ENCODE assay signal across 32 cellular contexts in the genomic region with DNA sequence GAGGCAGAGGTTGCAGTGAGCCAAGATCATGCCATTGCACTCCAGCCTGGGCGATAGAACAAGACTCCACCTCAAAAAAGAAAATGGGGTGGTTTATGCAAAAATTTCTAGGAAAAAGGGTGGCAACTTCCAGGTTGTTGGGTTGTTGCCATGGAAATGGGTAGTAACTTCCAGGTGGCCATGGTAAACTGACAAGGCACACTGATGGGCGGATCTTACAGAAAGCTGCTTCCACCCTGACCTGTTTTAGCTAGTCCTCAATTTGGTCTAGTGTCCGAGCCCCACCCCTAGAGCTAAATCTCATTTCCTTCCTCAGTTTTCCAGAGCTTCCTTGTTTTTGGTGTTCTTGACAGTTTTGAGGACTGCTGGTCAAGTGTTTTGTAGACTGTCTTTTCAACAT. TPM values are rescaled to one million over a fixed set of nuclear protein-coding genes. Genes with fewer than 3 reads are reported as not detected.
"Had no signal": no experiment of that assay in that cellular context is flagged by ENCODE, and none has a peak within 500 bp of the region (broad histone marks: within the 10 kb centered on the region; RNA-seq: fewer than 3 reads in every experiment).

No MANE protein-coding gene starts in this region.

- H3K36me3 ChIP-seq: ascending aorta, breast epithelium, cardiac muscle cell, colonic mucosa, gastrocnemius medialis, heart left ventricle had no signal

- DNase-seq: activated CD4-positive, alpha-beta memory T cell treated with anti-CD3 and anti-CD28 coated beads for 36 hours; activated CD4-positive, alpha-beta T cell treated with anti-CD3 and anti-CD28 coated beads for 36 hours; activated CD4-positive, alpha-beta T cell treated with anti-CD3 and anti-CD28 coated beads, Interleukin-2, amount 10 ng/mL, durations not matched to agents 24 days and 14 days; activated CD4-positive, CD25-positive, alpha-beta regulatory T cell; activated CD4-positive, CD25-positive, alpha-beta regulatory T cell treated with anti-CD3 and anti-CD28 coated beads, Interleukin-2, amount 50 U/mL, for 72 hours; activated CD8-positive, alpha-beta memory T cell treated with anti-CD3 and anti-CD28 coated beads, Interleukin-2, amount 10 ng/mL, durations not matched to agents 7 days and 5 days; activated CD8-positive, alpha-beta memory T cell treated with anti-CD3 and anti-CD28 coated beads, Interleukin-2, amount 50 U/mL, for 4 hours; activated CD8-positive, alpha-beta T cell treated with anti-CD3 and anti-CD28 coated beads, Interleukin-2, amount 10 ng/mL, durations not matched to agents 7 days and 5 days; activated gamma-delta T cell; activated naive CD4-positive, alpha-beta T cell; activated naive CD4-positive, alpha-beta T cell treated with anti-CD3 and anti-CD28 coated beads, Interleukin-2, amount 10 ng/mL, durations not matched to agents 7 days and 5 days; activated naive CD8-positive, alpha-beta T cell treated with anti-CD3 and anti-CD28 coated beads, Interleukin-2, amount 10 ng/mL, durations not matched to agents 7 days and 5 days; activated T-cell treated with anti-CD3 and anti-CD28 coated beads, Interleukin-2, amount 50 U/mL, for 1 hour; activated T-cell treated with anti-CD3 and anti-CD28 coated beads, Interleukin-2, amount 50 U/mL, for 72 hours; central memory CD4-positive, alpha-beta T cell; cerebellar nuclear complex; colonic mucosa; effector CD8-positive, alpha-beta T cell; foreskin keratinocyte; gastrocnemius medialis; glutamatergic neuron; heart left ventricle; T-helper 2 cell had no signal

- H3K4me3 Mint-ChIP-seq: activated CD4-positive, alpha-beta memory T cell treated with anti-CD3 and anti-CD28 coated beads for 36 hours; activated CD4-positive, alpha-beta T cell treated with anti-CD3 and anti-CD28 coated beads for 36 hours; activated CD4-positive, alpha-beta T cell treated with anti-CD3 and anti-CD28 coated beads, Interleukin-2, amount 10 ng/mL, durations not matched to agents 24 days and 14 days; activated CD8-positive, alpha-beta memory T cell treated with anti-CD3 and anti-CD28 coated beads, Interleukin-2, amount 10 ng/mL, durations not matched to agents 7 days and 5 days; activated CD8-positive, alpha-beta T cell treated with anti-CD3 and anti-CD28 coated beads, Interleukin-2, amount 10 ng/mL, durations not matched to agents 7 days and 5 days; activated naive CD4-positive, alpha-beta T cell treated with anti-CD3 and anti-CD28 coated beads, Interleukin-2, amount 10 ng/mL, durations not matched to agents 7 days and 5 days; activated naive CD8-positive, alpha-beta T cell treated with anti-CD3 and anti-CD28 coated beads, Interleukin-2, amount 10 ng/mL, durations not matched to agents 7 days and 5 days; activated T-cell treated with anti-CD3 and anti-CD28 coated beads, Interleukin-2, amount 50 U/mL, for 72 hours; brain had no signal

- H3K9me3 ChIP-seq: ascending aorta, breast epithelium, colonic mucosa, gastrocnemius medialis had no signal

- H3K4me1 ChIP-seq: ascending aorta, breast epithelium, colonic mucosa, foreskin keratinocyte, gastrocnemius medialis, heart left ventricle had no signal

- H3K27ac Mint-ChIP-seq: activated CD4-positive, alpha-beta memory T cell treated with anti-CD3 and anti-CD28 coated beads for 36 hours; activated CD4-positive, alpha-beta T cell treated with anti-CD3 and anti-CD28 coated beads for 36 hours; activated CD4-positive, alpha-beta T cell treated with anti-CD3 and anti-CD28 coated beads, Interleukin-2, amount 10 ng/mL, durations not matched to agents 24 days and 14 days; activated CD8-positive, alpha-beta memory T cell treated with anti-CD3 and anti-CD28 coated beads, Interleukin-2, amount 10 ng/mL, durations not matched to agents 7 days and 5 days; activated CD8-positive, alpha-beta T cell treated with anti-CD3 and anti-CD28 coated beads, Interleukin-2, amount 10 ng/mL, durations not matched to agents 7 days and 5 days; activated naive CD4-positive, alpha-beta T cell treated with anti-CD3 and anti-CD28 coated beads, Interleukin-2, amount 10 ng/mL, durations not matched to agents 7 days and 5 days; activated naive CD4-positive, alpha-beta T cell treated with anti-CD3 and anti-CD28 coated beads, Interleukin-2, amount 50 U/mL, for 72 hours; activated naive CD8-positive, alpha-beta T cell treated with anti-CD3 and anti-CD28 coated beads, Interleukin-2, amount 10 ng/mL, durations not matched to agents 7 days and 5 days; activated T-cell treated with anti-CD3 and anti-CD28 coated beads, Interleukin-2, amount 50 U/mL, for 72 hours; brain had no signal

- H3K36me3 Mint-ChIP-seq: activated CD4-positive, alpha-beta memory T cell treated with anti-CD3 and anti-CD28 coated beads for 36 hours; activated CD8-positive, alpha-beta memory T cell treated with anti-CD3 and anti-CD28 coated beads, Interleukin-2, amount 10 ng/mL, durations not matched to agents 7 days and 5 days; activated naive CD4-positive, alpha-beta T cell treated with anti-CD3 and anti-CD28 coated beads, Interleukin-2, amount 10 ng/mL, durations not matched to agents 7 days and 5 days; activated naive CD4-positive, alpha-beta T cell treated with anti-CD3 and anti-CD28 coated beads, Interleukin-2, amount 50 U/mL, for 72 hours; activated naive CD8-positive, alpha-beta T cell treated with anti-CD3 and anti-CD28 coated beads, Interleukin-2, amount 10 ng/mL, durations not matched to agents 7 days and 5 days; brain had no signal

- H3K27ac ChIP-seq: ascending aorta, breast epithelium, cardiac muscle cell, colonic mucosa, foreskin keratinocyte, gastrocnemius medialis, heart left ventricle had no signal

- H3K4me3 ChIP-seq: ascending aorta, breast epithelium, cardiac muscle cell, colonic mucosa, gastrocnemius medialis, heart left ventricle had no signal

- H3K27me3 ChIP-seq: ascending aorta, cardiac muscle cell, colonic mucosa, foreskin keratinocyte had no signal

- H3K9me3 Mint-ChIP-seq: activated CD4-positive, alpha-beta T cell treated with anti-CD3 and anti-CD28 coated beads, Interleukin-2, amount 10 ng/mL, durations not matched to agents 24 days and 14 days; activated naive CD4-positive, alpha-beta T cell treated with anti-CD3 and anti-CD28 coated beads, Interleukin-2, amount 10 ng/mL, durations not matched to agents 7 days and 5 days; activated naive CD8-positive, alpha-beta T cell treated with anti-CD3 and anti-CD28 coated beads, Interleukin-2, amount 10 ng/mL, durations not matched to agents 7 days and 5 days had no signal

- ATAC-seq: activated CD4-positive, alpha-beta T cell treated with anti-CD3 and anti-CD28 coated beads for 36 hours; activated CD8-positive, alpha-beta memory T cell treated with anti-CD3 and anti-CD28 coated beads, Interleukin-2, amount 10 ng/mL, durations not matched to agents 7 days and 5 days; activated CD8-positive, alpha-beta T cell treated with anti-CD3 and anti-CD28 coated beads, Interleukin-2, amount 10 ng/mL, durations not matched to agents 7 days and 5 days; activated naive CD4-positive, alpha-beta T cell treated with anti-CD3 and anti-CD28 coated beads, Interleukin-2, amount 50 U/mL, for 72 hours; activated T-cell treated with anti-CD3 and anti-CD28 coated beads, Interleukin-2, amount 50 U/mL, for 72 hours; esophagus mucosa; foreskin keratinocyte; gastrocnemius medialis; heart left ventricle had no signal

- H3K4me1 Mint-ChIP-seq: activated CD4-positive, alpha-beta T cell treated with anti-CD3 and anti-CD28 coated beads for 36 hours; activated CD4-positive, alpha-beta T cell treated with anti-CD3 and anti-CD28 coated beads, Interleukin-2, amount 10 ng/mL, durations not matched to agents 24 days and 14 days; brain had no signal

RNA-seq across cellular contexts. Expression of gene KLHDC7A, which starts 13.6 kb away (rescaled TPM):
- total RNA-seq: activated CD4-positive, alpha-beta memory T cell treated with anti-CD3 and anti-CD28 coated beads for 36 hours; activated CD4-positive, alpha-beta T cell treated with anti-CD3 and anti-CD28 coated beads for 36 hours; activated CD4-positive, alpha-beta T cell treated with anti-CD3 and anti-CD28 coated beads, Interleukin-2, amount 10 ng/mL, durations not matched to agents 24 days and 14 days; activated CD8-positive, alpha-beta memory T cell treated with anti-CD3 and anti-CD28 coated beads for 36 hours; activated CD8-positive, alpha-beta memory T cell treated with anti-CD3 and anti-CD28 coated beads, Interleukin-2, amount 10 ng/mL, durations not matched to agents 7 days and 5 days; activated CD8-positive, alpha-beta T cell treated with anti-CD3 and anti-CD28 coated beads, Interleukin-2, amount 10 ng/mL, durations not matched to agents 7 days and 5 days; activated naive CD4-positive, alpha-beta T cell treated with anti-CD3 and anti-CD28 coated beads, Interleukin-2, amount 50 U/mL, for 72 hours; activated naive CD8-positive, alpha-beta T cell treated with anti-CD3 and anti-CD28 coated beads, Interleukin-2, amount 10 ng/mL, durations not matched to agents 7 days and 5 days; activated T-cell treated with anti-CD3 and anti-CD28 coated beads, Interleukin-2, amount 50 U/mL, for 72 hours; ascending aorta; cardiac muscle cell; dermis microvascular lymphatic vessel endothelial cell; foreskin keratinocyte; T-helper 1 cell treated with Interleukin-12 subunit alpha and Interleukin-12 subunit beta and Interleukin-4 antibody, amounts not matched to agents 30 ng/mL and 1 ng/mL, for 36 hours had no signal
- polyA plus RNA-seq: cardiac muscle cell, foreskin keratinocyte, heart left ventricle had no signal
